15 cellular contexts compared by ENCODE assay signal in the genomic region with DNA sequence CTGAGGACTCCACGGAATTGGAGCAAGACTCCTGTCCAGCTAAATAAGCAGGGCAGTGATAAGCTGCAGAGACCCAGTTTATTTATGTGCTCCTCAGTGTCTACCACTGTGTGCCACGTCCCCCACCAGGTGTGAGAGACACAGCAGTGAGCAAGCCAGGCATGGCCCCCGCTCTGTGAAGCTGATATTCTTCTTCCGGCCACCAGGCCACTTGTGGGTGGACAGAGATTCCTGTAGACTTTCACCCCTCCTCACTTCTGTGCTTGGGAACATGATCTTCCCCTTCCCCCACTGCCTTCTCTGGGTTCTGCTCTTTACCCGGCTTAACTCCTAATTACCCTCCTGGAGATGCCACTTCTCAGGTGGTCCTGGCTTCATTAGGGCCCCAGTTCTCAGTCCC. TPM values are rescaled to one million over a fixed set of nuclear protein-coding genes. Genes with fewer than 3 reads are reported as not detected.
DNase-seq lines count a peak whose midpoint lies in the region; ATAC-seq and TF ChIP-seq lines count a peak whose summit lies in the region.
"Had no signal": no experiment of that assay in that cellular context is flagged by ENCODE, and none has a peak within 500 bp of the region (broad histone marks: within the 10 kb centered on the region; RNA-seq: fewer than 3 reads in every experiment).

No MANE protein-coding gene starts in this region.

- H3K27me3 ChIP-seq in H7 (ENCODE audit: control insufficient read depth, insufficient read depth, low read length) (no peaks in the 10 kb centered on the region), KMS-11 (ENCODE audit: insufficient read depth, low read depth) (no peaks in the 10 kb centered on the region), dorsolateral prefrontal cortex (no peaks in the 10 kb centered on the region), neural progenitor cell (no peaks in the 10 kb centered on the region)
- H3K27me3 ChIP-seq: Peyer's patch had no signal

- no peak overlapping the region for H2AFZ ChIP-seq in KMS-11 (ENCODE audit: low read depth)
- no peak overlapping the region for H2AFZ ChIP-seq in neural progenitor cell (replicated peaks)

- H3K9me3 ChIP-seq in neural progenitor cell (ENCODE audit: low read depth): no peaks in the 10 kb centered on the region
- H3K9me3 ChIP-seq: Peyer's patch had no signal

- H3K27ac Mint-ChIP-seq in neural progenitor cell: no peak overlapping the region

- no peak overlapping the region for H3K27ac ChIP-seq in KMS-11
- peak overlapping the region in 44 of 59 donors; percentile 4 to 80 (median 57) for H3K27ac ChIP-seq in dorsolateral prefrontal cortex
- no peak overlapping the region for H3K27ac ChIP-seq in neural progenitor cell
- H3K27ac ChIP-seq: Peyer's patch had no signal

- TF ChIP-seq CTCF in KMS-11 (conservative IDR thresholded peaks at IDR 0.05; ENCODE audit: low read depth, low read length) (no peak), dorsolateral prefrontal cortex (IDR thresholded peaks at IDR 0.05 in 54 of 56, conservative IDR thresholded peaks at IDR 0.05 in 2 of 56; ENCODE audit: low read depth in 1 of 56, partially characterized antibody in 56 of 56) (no peak), neural progenitor cell (IDR thresholded peaks at IDR 0.05) (no peak)

- H3K4me1 Mint-ChIP-seq in neural progenitor cell: no peaks in the 10 kb centered on the region

- intact Hi-C loops in dorsolateral prefrontal cortex (cut with DNase I): no loop called here

- no peak overlapping the region for H3K4me3 ChIP-seq in H7 (ENCODE audit: insufficient read depth, low read depth, low read length)
- no peak overlapping the region for H3K4me3 ChIP-seq in KMS-11 (IDR thresholded peaks at IDR 0.05; ENCODE audit: insufficient read depth, low read depth, low read length)
- H3K4me3 ChIP-seq in dorsolateral prefrontal cortex: no peak overlapping the region
- H3K4me3 ChIP-seq in neural progenitor cell: no peak overlapping the region
- H3K4me3 ChIP-seq: Peyer's patch had no signal

- H3K9me3 Mint-ChIP-seq in neural progenitor cell: no peaks in the 10 kb centered on the region

- H3K36me3 Mint-ChIP-seq in neural progenitor cell: peaks cover 3% of the 10 kb centered on the region

- H4K20me1 ChIP-seq in KMS-11 (ENCODE audit: insufficient read depth) (no peaks in the 10 kb centered on the region), neural progenitor cell (ENCODE audit: low read depth) (peaks cover 3% of the 10 kb centered on the region)

- H3K4me2 ChIP-seq in KMS-11 (peak overlapping the region; percentile 42), neural progenitor cell (no peak overlapping the region)

- H3K36me3 ChIP-seq in H7 (replicated peaks; ENCODE audit: control insufficient read depth, insufficient read depth, low read length) (peaks cover 11% of the 10 kb centered on the region), KMS-11 (ENCODE audit: insufficient read depth) (no peaks in the 10 kb centered on the region), neural progenitor cell (peaks cover 7% of the 10 kb centered on the region)

- H3K9ac ChIP-seq in KMS-11 (no peak overlapping the region), neural progenitor cell (no peak overlapping the region)

- DNase-seq in H7 (peak; percentile 24), dorsolateral prefrontal cortex (no peak), neural progenitor cell (ENCODE audit: low spot score) (peak; percentile 16), A172 (ENCODE audit: low spot score) (no peak), NCI-H2107 (lab: John Stamatoyannopoulos, UW) (no peak), hippocampal formation (lab: John Stamatoyannopoulos, UW) (no peak)
- DNase-seq: COR-L47, NCI-H1092 treated with DMSO at 0.1 percent for 48 hours, NCI-H2081 treated with DMSO at 0.1 percent for 48 hours, NCI-H2227 treated with DMSO at 0.1 percent for 48 hours, NCI-H524, Peyer's patch had no signal

- no peaks in the 10 kb centered on the region for H3K27me3 Mint-ChIP-seq in neural progenitor cell (ENCODE audit: insufficient read depth, low read depth)

- no peak overlapping the region for H3K4me3 Mint-ChIP-seq in neural progenitor cell

- H3K4me1 ChIP-seq in KMS-11 (ENCODE audit: low read depth, poor library complexity, severe bottlenecking) (peaks cover 70% of the 10 kb centered on the region), neural progenitor cell (no peaks in the 10 kb centered on the region)
- H3K4me1 ChIP-seq: Peyer's patch had no signal

- no peaks in the 10 kb centered on the region for H3F3A ChIP-seq in neural progenitor cell (ENCODE audit: low read depth)

- ATAC-seq in GM21367 (IDR thresholded peaks at IDR 0.05; ENCODE audit: unreplicated experiment): no peak
- ATAC-seq: Right ventricle myocardium inferior had no signal

- H3K79me2 ChIP-seq in KMS-11 (ENCODE audit: insufficient read depth, low read depth) (no peaks in the 10 kb centered on the region), neural progenitor cell (ENCODE audit: low read depth) (no peaks in the 10 kb centered on the region)

RNA-seq across cellular contexts. Expression of gene BRAP, which starts 21.2 kb away (rescaled TPM):
- total RNA-seq in H7 (2014; rRNA removed; shearing (Covaris generic)): 15.6 and 20.4 TPM in 2 replicates
- total RNA-seq in dorsolateral prefrontal cortex: 10 to 100 TPM; 20.6 to 31.0 (median 25.6) TPM
- 21.3 and 26.5 TPM in 2 replicates for total RNA-seq in neural progenitor cell (ENCODE audit: low replicate concordance)
- 12.4 and 13.6 TPM in 2 replicates for total RNA-seq in A172 (2014; rRNA removed; shearing (Covaris generic))

RNA-seq across cellular contexts. Expression of gene ACAD10, which starts 21.3 kb away (rescaled TPM):
- total RNA-seq in H7 (2014; rRNA removed; shearing (Covaris generic)): 20.7 and 24.5 TPM in 2 replicates
- total RNA-seq in dorsolateral prefrontal cortex: 10 to 100 TPM; 19.3 to 49.9 (median 31.8) TPM
- 13.8 and 49.8 TPM in 2 replicates for total RNA-seq in neural progenitor cell (ENCODE audit: low replicate concordance)
- total RNA-seq in A172 (2014; rRNA removed; shearing (Covaris generic)): 3.4 and 10.9 TPM in 2 replicates

Comparison
In these comparisons a context has a peak if more than half of its experiments do, and no peak if none do; other contexts are left out.
1. DNase-seq: peak in H7 (single experiment) and neural progenitor cell (single experiment); none in dorsolateral prefrontal cortex (0 of 10), A172 (single experiment), NCI-H2107 (single experiment) and hippocampal formation (0 of 2).
2. H3K27ac ChIP-seq: peak in dorsolateral prefrontal cortex (44 of 59); none in KMS-11 (single experiment) and neural progenitor cell (single experiment).